Comparison of ENCODE assay signal across 22 cellular contexts in the genomic region with DNA sequence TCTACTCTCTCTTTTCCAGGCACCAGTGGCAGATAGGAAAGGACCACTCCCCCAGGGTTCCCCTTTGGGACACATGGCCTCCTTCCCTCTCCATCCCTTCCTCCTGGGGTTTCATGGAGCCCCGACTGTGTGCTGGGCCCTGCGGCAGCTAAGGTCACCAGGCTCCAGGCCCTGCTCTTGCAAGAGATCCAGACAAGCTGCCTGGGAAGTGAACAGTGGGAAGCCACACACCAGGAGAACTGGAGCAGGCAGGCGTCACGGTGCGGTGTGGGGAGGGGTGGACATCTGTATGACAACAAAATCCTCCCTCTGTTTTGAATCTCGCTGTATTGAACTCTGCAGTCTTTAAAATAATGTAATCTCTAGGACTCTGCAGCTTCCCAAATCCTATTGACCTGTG.
A peak's percentile ranks its signal among the peaks of the same experiment; 100 is the strongest.
DNase-seq lines count a peak whose midpoint lies in the region; ATAC-seq and TF ChIP-seq lines count a peak whose summit lies in the region.
"Had no signal": no experiment of that assay in that cellular context is flagged by ENCODE, and none has a peak within 500 bp of the region (broad histone marks: within the 10 kb centered on the region; RNA-seq: fewer than 3 reads in every experiment).

No MANE protein-coding gene starts in this region.

- intact Hi-C loops in left ventricle myocardium superior (cut with micrococcal nuclease): no loop called here

- H3K4me2 ChIP-seq in GM23338 (peak overlapping the region; percentile 71), skeletal muscle satellite cell (ENCODE audit: low read length) (peak overlapping the region; percentile 47)

- H3K27ac ChIP-seq in GM23338 (ENCODE audit: low read depth) (peak overlapping the region; percentile 61), caudate nucleus (ENCODE audit: low read depth, low read length) (peak overlapping the region; percentile 42)
- H3K27ac ChIP-seq: coronary artery, esophagus squamous epithelium, thoracic aorta had no signal

- H2AFZ ChIP-seq in GM23338: peak overlapping the region; percentile 86

- no peaks in the 10 kb centered on the region for H3K36me3 Mint-ChIP-seq in GM23338 (ENCODE audit: low read depth)
- H3K36me3 Mint-ChIP-seq: CD4-positive, alpha-beta memory T cell; stimulated activated naive B cell treated with anti-CD40 and anti-IgM and Interleukin-4, amounts not matched to agents 10 μg/mL and 1 μg/mL and 100 μg/mL, for 72 hours had no signal

- H3K9ac ChIP-seq in skeletal muscle satellite cell (ENCODE audit: low read depth, low read length): no peak overlapping the region

- peaks cover 46% of the 10 kb centered on the region for H3K4me1 ChIP-seq in GM23338 (ENCODE audit: insufficient read depth)
- H3K4me1 ChIP-seq in skeletal muscle satellite cell (ENCODE audit: control insufficient read depth, insufficient read depth, low read length): peaks cover 13% of the 10 kb centered on the region
- H3K4me1 ChIP-seq: esophagus squamous epithelium, HAP-1 had no signal

- peak; percentile 15 for ATAC-seq in GM23338
- ATAC-seq in left ventricle myocardium superior: peak; percentile 15
- ATAC-seq in HG03520 (IDR thresholded peaks at IDR 0.05; ENCODE audit: unreplicated experiment): no peak
- no peak for ATAC-seq in GM21529 (IDR thresholded peaks at IDR 0.05; ENCODE audit: unreplicated experiment)
- ATAC-seq: activated CD8-positive, alpha-beta T cell treated with anti-CD3 and anti-CD28 coated beads, Interleukin-2, amount 10 ng/mL, durations not matched to agents 7 days and 5 days; stimulated activated naive B cell treated with anti-CD40 and anti-IgM and Interleukin-4, amounts not matched to agents 10 μg/mL and 1 μg/mL and 100 μg/mL, for 72 hours had no signal

- H3K9me2 ChIP-seq in GM23338 (ENCODE audit: insufficient read depth): 0 out of 2 replicates have a peak, but pooled peaks cover 2% of the 10 kb centered on the region

- DNase-seq in GM23338 (ENCODE audit: low spot score) (no peak), caudate nucleus (lab: John Stamatoyannopoulos, UW) (peak in 7 of 61 donors; percentile 21 to 70 (median 29)), left ventricle myocardium superior (no peak), CD1c-positive myeloid dendritic cell (ENCODE audit: extremely low spot score) (no peak)
- DNase-seq: activated CD4-positive, CD25-positive, alpha-beta regulatory T cell treated with anti-CD3 and anti-CD28 coated beads, Interleukin-2, amount 50 U/mL, for 72 hours; activated CD8-positive, alpha-beta T cell treated with anti-CD3 and anti-CD28 coated beads, Interleukin-2, amount 10 ng/mL, durations not matched to agents 7 days and 5 days; activated gamma-delta T cell; activated T-cell treated with anti-CD3 and anti-CD28 coated beads, Interleukin-2, amount 50 U/mL, for 1 hour; CD4-positive, alpha-beta memory T cell; esophagus squamous epithelium; NCI-H1105; NCI-H2029; NCI-H526 treated with DMSO at 0.1 percent for 48 hours; stimulated activated CD4-positive, alpha-beta T cell treated with anti-CD3 and anti-CD28 coated beads, Interleukin-4, amount 100 ng/mL, for 1 hour; stimulated activated naive B cell treated with anti-CD40 and anti-IgM and Interleukin-4, amounts not matched to agents 10 μg/mL and 1 μg/mL and 100 μg/mL, for 72 hours; T-helper 1 cell had no signal

- 0 out of 3 replicates have a peak overlapping the region, but pooled peaks have one; percentile 3 for H3K4me3 Mint-ChIP-seq in GM23338
- H3K4me3 Mint-ChIP-seq: activated CD8-positive, alpha-beta T cell treated with anti-CD3 and anti-CD28 coated beads, Interleukin-2, amount 10 ng/mL, durations not matched to agents 7 days and 5 days; CD4-positive, alpha-beta memory T cell; stimulated activated naive B cell treated with anti-CD40 and anti-IgM and Interleukin-4, amounts not matched to agents 10 μg/mL and 1 μg/mL and 100 μg/mL, for 72 hours had no signal

- no peak overlapping the region; the same call in 1 of the 2 replicates for H3K27ac Mint-ChIP-seq in GM23338
- H3K27ac Mint-ChIP-seq: activated CD8-positive, alpha-beta T cell treated with anti-CD3 and anti-CD28 coated beads, Interleukin-2, amount 10 ng/mL, durations not matched to agents 7 days and 5 days; CD4-positive, alpha-beta memory T cell; stimulated activated naive B cell treated with anti-CD40 and anti-IgM and Interleukin-4, amounts not matched to agents 10 μg/mL and 1 μg/mL and 100 μg/mL, for 72 hours had no signal

- H3K27me3 ChIP-seq in GM23338 (ENCODE audit: insufficient read depth) (no peaks in the 10 kb centered on the region), skeletal muscle satellite cell (ENCODE audit: control insufficient read depth, insufficient read depth, low read length) (no peaks in the 10 kb centered on the region)

- no peaks in the 10 kb centered on the region for H4K20me1 ChIP-seq in GM23338 (replicated peaks; ENCODE audit: insufficient read depth)

- no peaks in the 10 kb centered on the region; the same call in 2 of the 3 replicates for H3K9me3 Mint-ChIP-seq in GM23338

- no peak overlapping the region for H3K4me3 ChIP-seq in GM23338
- H3K4me3 ChIP-seq in skeletal muscle satellite cell (ENCODE audit: low read length): peak overlapping the region; percentile 44
- H3K4me3 ChIP-seq: esophagus squamous epithelium, HAP-1, thoracic aorta had no signal

- 0 out of 2 replicates have a peak, but pooled peaks cover 15% of the 10 kb centered on the region for H3F3A ChIP-seq in GM23338 (replicated peaks; ENCODE audit: low read depth)

- peaks cover 66% of the 10 kb centered on the region for H3K4me1 Mint-ChIP-seq in GM23338
- H3K4me1 Mint-ChIP-seq: CD4-positive, alpha-beta memory T cell had no signal

- no peaks in the 10 kb centered on the region for H3K9me3 ChIP-seq in skeletal muscle satellite cell (replicated peaks; ENCODE audit: low read length)
- H3K9me3 ChIP-seq: esophagus squamous epithelium, HAP-1, thoracic aorta had no signal

- no peak for TF ChIP-seq CTCF in GM23338 (conservative IDR thresholded peaks at IDR 0.05; ENCODE audit: low read depth in 2 of 2)

- H3K27me3 Mint-ChIP-seq in GM23338 (ENCODE audit: insufficient read depth, low read depth, poor library complexity): peaks cover 18% of the 10 kb centered on the region

- H3K79me2 ChIP-seq in GM23338 (replicated peaks; ENCODE audit: insufficient read depth): no peaks in the 10 kb centered on the region

- H3K36me3 ChIP-seq in GM23338 (ENCODE audit: insufficient read depth) (no peaks in the 10 kb centered on the region), skeletal muscle satellite cell (ENCODE audit: insufficient read depth, low read length) (no peaks in the 10 kb centered on the region)
- H3K36me3 ChIP-seq: esophagus squamous epithelium, HAP-1, thoracic aorta had no signal

TF ChIP-seq in GM23338, 12 proteins besides CTCF, POLR2A, EP300 and RAD21 (continues in another document):
- TF ChIP-seq, protein P1, sequence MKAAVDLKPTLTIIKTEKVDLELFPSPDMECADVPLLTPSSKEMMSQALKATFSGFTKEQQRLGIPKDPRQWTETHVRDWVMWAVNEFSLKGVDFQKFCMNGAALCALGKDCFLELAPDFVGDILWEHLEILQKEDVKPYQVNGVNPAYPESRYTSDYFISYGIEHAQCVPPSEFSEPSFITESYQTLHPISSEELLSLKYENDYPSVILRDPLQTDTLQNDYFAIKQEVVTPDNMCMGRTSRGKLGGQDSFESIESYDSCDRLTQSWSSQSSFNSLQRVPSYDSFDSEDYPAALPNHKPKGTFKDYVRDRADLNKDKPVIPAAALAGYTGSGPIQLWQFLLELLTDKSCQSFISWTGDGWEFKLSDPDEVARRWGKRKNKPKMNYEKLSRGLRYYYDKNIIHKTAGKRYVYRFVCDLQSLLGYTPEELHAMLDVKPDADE (IDR thresholded peaks at IDR 0.05): no peak
- TF ChIP-seq, protein P2, sequence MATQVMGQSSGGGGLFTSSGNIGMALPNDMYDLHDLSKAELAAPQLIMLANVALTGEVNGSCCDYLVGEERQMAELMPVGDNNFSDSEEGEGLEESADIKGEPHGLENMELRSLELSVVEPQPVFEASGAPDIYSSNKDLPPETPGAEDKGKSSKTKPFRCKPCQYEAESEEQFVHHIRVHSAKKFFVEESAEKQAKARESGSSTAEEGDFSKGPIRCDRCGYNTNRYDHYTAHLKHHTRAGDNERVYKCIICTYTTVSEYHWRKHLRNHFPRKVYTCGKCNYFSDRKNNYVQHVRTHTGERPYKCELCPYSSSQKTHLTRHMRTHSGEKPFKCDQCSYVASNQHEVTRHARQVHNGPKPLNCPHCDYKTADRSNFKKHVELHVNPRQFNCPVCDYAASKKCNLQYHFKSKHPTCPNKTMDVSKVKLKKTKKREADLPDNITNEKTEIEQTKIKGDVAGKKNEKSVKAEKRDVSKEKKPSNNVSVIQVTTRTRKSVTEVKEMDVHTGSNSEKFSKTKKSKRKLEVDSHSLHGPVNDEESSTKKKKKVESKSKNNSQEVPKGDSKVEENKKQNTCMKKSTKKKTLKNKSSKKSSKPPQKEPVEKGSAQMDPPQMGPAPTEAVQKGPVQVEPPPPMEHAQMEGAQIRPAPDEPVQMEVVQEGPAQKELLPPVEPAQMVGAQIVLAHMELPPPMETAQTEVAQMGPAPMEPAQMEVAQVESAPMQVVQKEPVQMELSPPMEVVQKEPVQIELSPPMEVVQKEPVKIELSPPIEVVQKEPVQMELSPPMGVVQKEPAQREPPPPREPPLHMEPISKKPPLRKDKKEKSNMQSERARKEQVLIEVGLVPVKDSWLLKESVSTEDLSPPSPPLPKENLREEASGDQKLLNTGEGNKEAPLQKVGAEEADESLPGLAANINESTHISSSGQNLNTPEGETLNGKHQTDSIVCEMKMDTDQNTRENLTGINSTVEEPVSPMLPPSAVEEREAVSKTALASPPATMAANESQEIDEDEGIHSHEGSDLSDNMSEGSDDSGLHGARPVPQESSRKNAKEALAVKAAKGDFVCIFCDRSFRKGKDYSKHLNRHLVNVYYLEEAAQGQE (IDR thresholded peaks at IDR 0.05; ENCODE audit: unreplicated experiment): no peak
- TF ChIP-seq STAT1 (IDR thresholded peaks at IDR 0.05; ENCODE audit: unreplicated experiment): no peak

Comparison
In these comparisons a context has a peak if more than half of its experiments do, and no peak if none do; other contexts are left out.
1. ATAC-seq: peak in GM23338 (single experiment) and left ventricle myocardium superior (single experiment); none in HG03520 (single experiment) and GM21529 (single experiment).